Comparison of ENCODE assay signal across 8 cellular contexts in the genomic region with DNA sequence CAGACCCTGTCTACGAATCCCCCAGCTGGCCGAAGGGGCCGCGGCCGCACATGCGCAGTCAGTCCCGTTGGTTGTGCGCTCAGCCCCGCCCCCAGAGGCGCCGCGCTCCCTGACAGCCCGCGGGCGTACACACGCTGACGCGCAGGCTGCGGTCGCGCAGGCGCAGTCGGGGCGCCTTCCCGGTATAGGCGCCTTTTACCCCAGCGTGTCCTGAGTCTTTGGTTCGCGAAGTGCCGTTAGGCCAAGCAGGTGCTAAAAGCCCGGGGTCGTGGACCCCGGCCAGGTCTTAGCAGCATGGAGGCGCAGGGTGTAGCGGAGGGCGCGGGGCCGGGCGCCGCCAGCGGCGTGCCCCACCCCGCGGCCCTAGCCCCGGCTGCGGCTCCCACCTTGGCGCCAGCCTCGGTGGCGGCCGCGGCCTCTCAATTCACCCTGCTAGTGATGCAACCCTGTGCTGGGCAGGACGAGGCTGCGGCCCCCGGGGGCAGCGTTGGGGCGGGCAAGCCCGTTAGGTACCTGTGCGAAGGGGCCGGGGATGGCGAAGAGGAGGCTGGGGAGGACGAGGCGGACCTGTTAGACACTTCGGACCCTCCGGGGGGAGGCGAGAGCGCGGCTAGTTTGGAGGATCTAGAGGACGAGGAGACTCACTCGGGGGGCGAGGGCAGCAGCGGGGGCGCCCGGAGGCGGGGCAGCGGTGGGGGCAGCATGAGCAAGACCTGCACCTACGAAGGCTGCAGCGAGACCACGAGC. TPM values are rescaled to one million over a fixed set of nuclear protein-coding genes. Genes with fewer than 3 reads are reported as not detected.
DNase-seq lines count a peak whose midpoint lies in the region; ATAC-seq and TF ChIP-seq lines count a peak whose summit lies in the region.

A gene with protein sequence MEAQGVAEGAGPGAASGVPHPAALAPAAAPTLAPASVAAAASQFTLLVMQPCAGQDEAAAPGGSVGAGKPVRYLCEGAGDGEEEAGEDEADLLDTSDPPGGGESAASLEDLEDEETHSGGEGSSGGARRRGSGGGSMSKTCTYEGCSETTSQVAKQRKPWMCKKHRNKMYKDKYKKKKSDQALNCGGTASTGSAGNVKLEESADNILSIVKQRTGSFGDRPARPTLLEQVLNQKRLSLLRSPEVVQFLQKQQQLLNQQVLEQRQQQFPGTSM (plus strand): TSS at position 159 of the 747 bp plus-strand sequence. CDS start 136 bp downstream, at position 295.

- POLR2A ChIA-PET in activated CD4-positive, alpha-beta memory T cell treated with anti-CD3 and anti-CD28 coated beads for 36 hours (lab: Charles Lee): interaction anchor here (1.0 kb wide), 1 partner anchor 181 kb away, joined by 3 read pairs; a partner anchor contains a TSS

- H3K36me3 Mint-ChIP-seq in activated CD4-positive, alpha-beta memory T cell treated with anti-CD3 and anti-CD28 coated beads for 36 hours: peaks cover 10% of the 10 kb centered on the region

- H3K4me3 Mint-ChIP-seq in activated CD4-positive, alpha-beta memory T cell treated with anti-CD3 and anti-CD28 coated beads for 36 hours: peak within 1 kb of the TSS; percentile 91

- H3K27me3 Mint-ChIP-seq in activated CD4-positive, alpha-beta memory T cell treated with anti-CD3 and anti-CD28 coated beads for 36 hours: peaks cover 5% of the 10 kb centered on the region

- H3K27ac Mint-ChIP-seq in activated CD4-positive, alpha-beta memory T cell treated with anti-CD3 and anti-CD28 coated beads for 36 hours: peak within 1 kb of the TSS; percentile 82

- TF ChIP-seq CTCF in dorsolateral prefrontal cortex (IDR thresholded peaks at IDR 0.05 in 54 of 56, conservative IDR thresholded peaks at IDR 0.05 in 2 of 56; ENCODE audit: low read depth in 1 of 56, partially characterized antibody in 56 of 56): peak in 46 of 56 donors; percentile 13 to 63 (median 42)
- no peak for TF ChIP-seq CTCF in lung (IDR thresholded peaks at IDR 0.05; ENCODE audit: control extremely low read depth, extremely low read depth)

- H3K27me3 ChIP-seq in dorsolateral prefrontal cortex: no peaks in the 10 kb centered on the region
- H3K27me3 ChIP-seq in lung (ENCODE audit: control insufficient read depth, insufficient read depth): no peaks in the 10 kb centered on the region

- H3K27ac ChIP-seq in dorsolateral prefrontal cortex: peak within 1 kb of the TSS in 56 of 59 donors; percentile 5 to 93 (median 74)
- peak within 1 kb of the TSS; percentile 51 to 75 for H3K27ac ChIP-seq in lung (ENCODE audit: low read depth in 1 of 2, low read length in 1 of 2)

- H3K9me3 ChIP-seq in lung (ENCODE audit: control insufficient read depth in 2 of 2, insufficient read depth in 1 of 2, low read length in 1 of 2): peaks cover 0 to 2% of the 10 kb centered on the region in 2 donors

- peaks cover 42% of the 10 kb centered on the region for H3K4me1 Mint-ChIP-seq in activated CD4-positive, alpha-beta memory T cell treated with anti-CD3 and anti-CD28 coated beads for 36 hours (ENCODE audit: low read depth)

- CTCF ChIA-PET in activated CD4-positive, alpha-beta memory T cell treated with anti-CD3 and anti-CD28 coated beads for 36 hours (lab: Charles Lee): interaction anchor here (0.6 kb wide), 1 partner anchor 401 kb away, joined by 3 read pairs; no protein-coding TSS in a partner anchor

- intact Hi-C loops in activated CD4-positive, alpha-beta memory T cell treated with anti-CD3 and anti-CD28 coated beads for 36 hours (cut with micrococcal nuclease): loop anchor here (1.0 to 5.0 kb wide), 5 partner anchors 163 to 1530 kb away; a partner anchor contains a TSS
- intact Hi-C loops in dorsolateral prefrontal cortex (cut with DNase I): no loop called here

- H3K4me1 ChIP-seq in lung (ENCODE audit: control insufficient read depth in 2 of 2, insufficient read depth in 2 of 2, low read length in 2 of 2): peaks cover 6 to 12% of the 10 kb centered on the region in 2 donors

- H3K4me3 ChIP-seq in dorsolateral prefrontal cortex (peak within 1 kb of the TSS; percentile 59 to 99 (median 89)), lung (peak within 1 kb of the TSS; percentile 96)

- peak; percentile 96 for DNase-seq in CD1c-positive myeloid dendritic cell (ENCODE audit: extremely low spot score)
- DNase-seq in NCI-H82 treated with DMSO at 0.1 percent for 48 hours (lab: John Stamatoyannopoulos, UW; ENCODE audit: unreplicated experiment): peak; percentile 76
- peak; percentile 92 for DNase-seq in activated CD4-positive, alpha-beta memory T cell treated with anti-CD3 and anti-CD28 coated beads for 36 hours
- DNase-seq in dorsolateral prefrontal cortex: peak; percentile 82 to 93 (median 89)
- DNase-seq in lung (ENCODE audit: low spot score): peak; percentile 89
- DNase-seq in stimulated activated CD4-positive, alpha-beta T cell treated with anti-CD3 and anti-CD28 coated beads, TNF-alpha, amount 100 ng/mL, for 24 hours (ENCODE audit: low read depth in 3 of 3): peak; percentile 73 to 87 (median 85)

- 0 to 1% methylated on average over 74 to 78 of the region's 78 CpGs for WGBS in lung, 2 donors

- H3K36me3 ChIP-seq in lung (ENCODE audit: control insufficient read depth in 2 of 2, insufficient read depth in 2 of 2, low read length in 2 of 2): no peaks in the 10 kb centered on the region

- no peaks in the 10 kb centered on the region for H3K9me3 Mint-ChIP-seq in activated CD4-positive, alpha-beta memory T cell treated with anti-CD3 and anti-CD28 coated beads for 36 hours

- ATAC-seq in GM19328 (IDR thresholded peaks at IDR 0.05; ENCODE audit: unreplicated experiment): peak; percentile 85
- peak; percentile 87 for ATAC-seq in HG03469 (IDR thresholded peaks at IDR 0.05; ENCODE audit: unreplicated experiment)
- peak; percentile 97 for ATAC-seq in lung (ENCODE audit: insufficient read depth, low FRiP score)

RNA-seq across cellular contexts. Expression of the gene that starts here (rescaled TPM):
- 10 to 100 TPM in 1 of 2 experiments, 1 to 10 TPM in 1; 10.0 to 13.0 TPM for total RNA-seq in activated CD4-positive, alpha-beta memory T cell treated with anti-CD3 and anti-CD28 coated beads for 36 hours
- 10 to 100 TPM in 67 of 120 experiments, 1 to 10 TPM in 53; 5.9 to 16.4 (median 10.2) TPM for total RNA-seq in dorsolateral prefrontal cortex
- total RNA-seq in lung: 1 to 10 TPM; 5.4 to 9.5 TPM
- polyA plus RNA-seq in lung: 1 to 10 TPM; 3.0 to 4.4 TPM

Comparison
In these comparisons a context has a peak if more than half of its experiments do, and no peak if none do; other contexts are left out.
1. Peak in every context shown above with its lines: DNase-seq, ATAC-seq, H3K4me3 ChIP-seq and H3K27ac ChIP-seq.